ENCODE assay signal across 27 cellular contexts in genomic region chr3:113684271-113684819, GRCh38. TPM values are rescaled to one million over a fixed set of nuclear protein-coding genes. Genes with fewer than 3 reads are reported as not detected.
DNase-seq lines count a peak whose midpoint lies in the region; ATAC-seq, FAIRE-seq and TF ChIP-seq lines count a peak whose summit lies in the region.
"Had no signal": no experiment of that assay in that cellular context is flagged by ENCODE, and none has a peak within 500 bp of the region (broad histone marks: within the 10 kb centered on the region; RNA-seq: fewer than 3 reads in every experiment).

No MANE protein-coding gene starts in this region.

- no peak overlapping the region for H2AFZ ChIP-seq in K562 (ENCODE audit: low read depth, low read length)
- H2AFZ ChIP-seq: GM23338 had no signal

- no peaks in the 10 kb centered on the region for H4K20me1 ChIP-seq in K562 (replicated peaks; ENCODE audit: control insufficient read depth, insufficient read depth, low read length)

- no peaks in the 10 kb centered on the region for H3K27me3 ChIP-seq in K562 (ENCODE audit: control insufficient read depth in 2 of 2, insufficient read depth in 2 of 2, low read length in 2 of 2)
- H3K27me3 ChIP-seq: SJCRH30 had no signal

- intact Hi-C loops in K562 (cut with micrococcal nuclease) = no loop called here
- intact Hi-C loops in Right ventricle myocardium superior (cut with DNase I) = no loop called here

- H3K4me2 ChIP-seq in K562 (ENCODE audit: insufficient read depth, low read length) = no peak overlapping the region
- H3K4me2 ChIP-seq: A549, GM23338 had no signal

- ATAC-seq in activated naive CD8-positive, alpha-beta T cell treated with anti-CD3 and anti-CD28 coated beads, Interleukin-2, amount 50 U/mL, for 24 hours = no peak
- ATAC-seq in K562 (no peak), Right ventricle myocardium superior (ENCODE audit: poor library complexity) (no peak), GM21737 (IDR thresholded peaks at IDR 0.05; ENCODE audit: unreplicated experiment) (no peak)
- ATAC-seq: A549 had no signal

- no peak overlapping the region for H3K4me3 ChIP-seq in K562
- H3K4me3 ChIP-seq: A549, GM23338, HAP-1, SJCRH30 had no signal

- FAIRE-seq in K562 (lab: Jason Lieb, UNC) = no peak
- FAIRE-seq: A549, GM12891, HTR-8/SVneo had no signal

- TF ChIP-seq EP300 in K562 (IDR thresholded peaks at IDR 0.05; ENCODE audit: low read length) = no peak

- no peak for DNase-seq in activated naive CD8-positive, alpha-beta T cell treated with anti-CD3 and anti-CD28 coated beads, Interleukin-2, amount 50 U/mL, for 24 hours
- DNase-seq in activated naive CD8-positive, alpha-beta T cell treated with anti-CD3 and anti-CD28 coated beads for 36 hours = no peak
- peak; percentile 46 for DNase-seq in KBM-7
- peak; percentile 45 for DNase-seq in NOMO-1 treated with dmso at 0.1 percent for 144 hours (lab: John Stamatoyannopoulos, UW; ENCODE audit: unreplicated experiment)
- no peak for DNase-seq in K562 (ENCODE audit: extremely low read depth in 1 of 4, low spot score in 3 of 4)
- no peak for DNase-seq in Right ventricle myocardium superior
- DNase-seq in NCI-H2029 (lab: John Stamatoyannopoulos, UW) = no peak
- DNase-seq: Caco-2; CD4-positive, alpha-beta memory T cell; DMS 273 treated with DMSO at 0.1 percent for 48 hours; DMS79 treated with DMSO at 0.1 percent for 48 hours; IMR-90; Karpas-422; NCI-H1092 treated with DMSO at 0.1 percent for 48 hours; NCI-H1436 treated with DMSO at 0.1 percent for 48 hours; NCI-H1930; NCI-H345; NCI-H526; SJCRH30; T-helper 2 cell had no signal

- H3K4me3 Mint-ChIP-seq in activated naive CD8-positive, alpha-beta T cell treated with anti-CD3 and anti-CD28 coated beads, Interleukin-2, amount 50 U/mL, for 24 hours = no peak overlapping the region
- no peak overlapping the region for H3K4me3 Mint-ChIP-seq in activated naive CD8-positive, alpha-beta T cell treated with anti-CD3 and anti-CD28 coated beads for 36 hours
- H3K4me3 Mint-ChIP-seq: CD4-positive, alpha-beta memory T cell; GM23338 had no signal

- in situ Hi-C loops in KBM-7 (cut with MboI; ENCODE audit: low pct_unique_long_range_greater_than_20kb, low sequenced_read_pairs) = no loop called here
- in situ Hi-C loops in K562 (cut with MboI) = no loop called here

- H3K36me3 ChIP-seq in K562 (ENCODE audit: control insufficient read depth, insufficient read depth, low read length) = no peaks in the 10 kb centered on the region
- H3K36me3 ChIP-seq: HAP-1 had no signal

- no peak for TF ChIP-seq RAD21 in K562 (CRISPR knock-in tag; conservative IDR thresholded peaks at IDR 0.05 in 1 of 2, IDR thresholded peaks at IDR 0.05 in 1 of 2)

- WGBS in K562 (ENCODE audit: insufficient coverage, low coverage, missing lambda C conversion rate) = 47% methylated on average over 3 of the region's 3 CpGs

- H3K36me3 Mint-ChIP-seq in activated naive CD8-positive, alpha-beta T cell treated with anti-CD3 and anti-CD28 coated beads, Interleukin-2, amount 50 U/mL, for 24 hours (ENCODE audit: low read depth) = peaks cover 30% of the 10 kb centered on the region
- peaks cover 27% of the 10 kb centered on the region for H3K36me3 Mint-ChIP-seq in activated naive CD8-positive, alpha-beta T cell treated with anti-CD3 and anti-CD28 coated beads for 36 hours

- H3K9me3 ChIP-seq in K562 (replicated peaks; ENCODE audit: control insufficient read depth, insufficient read depth, low read depth, low read length) = 0 out of 2 replicates have a peak, but pooled peaks cover 2% of the 10 kb centered on the region
- H3K9me3 ChIP-seq: A549, HAP-1 had no signal

- H3K27ac Mint-ChIP-seq in activated naive CD8-positive, alpha-beta T cell treated with anti-CD3 and anti-CD28 coated beads, Interleukin-2, amount 50 U/mL, for 24 hours = peak overlapping the region; percentile 23
- H3K27ac Mint-ChIP-seq in activated naive CD8-positive, alpha-beta T cell treated with anti-CD3 and anti-CD28 coated beads for 36 hours = no peak overlapping the region
- H3K27ac Mint-ChIP-seq: GM23338 had no signal

- BruUV-seq in K562 (replicated peaks; lab: Mats Ljungman, UMichigan) = no TSS peak

- no peaks in the 10 kb centered on the region for H3K79me2 ChIP-seq in K562 (ENCODE audit: control insufficient read depth, insufficient read depth, low read length)

- CTCF ChIA-PET in K562 (lab: Yijun Ruan, JAX; ENCODE audit: low intra/inter-chr PET ratio) = interaction anchor here (0.6 kb wide), 1 partner anchor 190 kb away, joined by 4 read pairs; no protein-coding TSS in a partner anchor

- H3K4me1 Mint-ChIP-seq in activated naive CD8-positive, alpha-beta T cell treated with anti-CD3 and anti-CD28 coated beads, Interleukin-2, amount 50 U/mL, for 24 hours = no peaks in the 10 kb centered on the region
- H3K4me1 Mint-ChIP-seq in activated naive CD8-positive, alpha-beta T cell treated with anti-CD3 and anti-CD28 coated beads for 36 hours = no peaks in the 10 kb centered on the region

- H3K9me3 Mint-ChIP-seq in activated naive CD8-positive, alpha-beta T cell treated with anti-CD3 and anti-CD28 coated beads, Interleukin-2, amount 50 U/mL, for 24 hours = peaks cover 13% of the 10 kb centered on the region
- peaks cover 12% of the 10 kb centered on the region for H3K9me3 Mint-ChIP-seq in activated naive CD8-positive, alpha-beta T cell treated with anti-CD3 and anti-CD28 coated beads for 36 hours

- POLR2A ChIA-PET in K562 (lab: Yijun Ruan, JAX) = no interaction called here

- H3K9me1 ChIP-seq in K562 (ENCODE audit: control insufficient read depth, insufficient read depth, low read length) = no peaks in the 10 kb centered on the region

- H3K9ac ChIP-seq in K562 (ENCODE audit: insufficient read depth in 1 of 2, low read depth in 2 of 2, low read length in 2 of 2) = no peak overlapping the region

- H3K27me3 Mint-ChIP-seq in activated naive CD8-positive, alpha-beta T cell treated with anti-CD3 and anti-CD28 coated beads, Interleukin-2, amount 50 U/mL, for 24 hours = no peaks in the 10 kb centered on the region
- H3K27me3 Mint-ChIP-seq in activated naive CD8-positive, alpha-beta T cell treated with anti-CD3 and anti-CD28 coated beads for 36 hours = no peaks in the 10 kb centered on the region
- H3K27me3 Mint-ChIP-seq: CD4-positive, alpha-beta memory T cell had no signal

- no peak for TF ChIP-seq POLR2A in K562 (conservative IDR thresholded peaks at IDR 0.05)

- no peaks in the 10 kb centered on the region for H3K4me1 ChIP-seq in K562 (replicated peaks in 1 of 2; ENCODE audit: control insufficient read depth in 2 of 2, insufficient read depth in 2 of 2, low read length in 2 of 2)
- H3K4me1 ChIP-seq: SJCRH30 had no signal

- no peak overlapping the region for H3K27ac ChIP-seq in K562 (ENCODE audit: extremely low read depth, low read depth, low read length)
- H3K27ac ChIP-seq: A549, RWPE1, SJCRH30 had no signal

- no peak for TF ChIP-seq CTCF in K562 (IDR thresholded peaks at IDR 0.05 in 2 of 3, conservative IDR thresholded peaks at IDR 0.05 in 1 of 3; ENCODE audit: insufficient read depth in 2 of 3, low read depth in 1 of 3, low read length in 3 of 3)

TF ChIP-seq in K562, 482 proteins besides CTCF, POLR2A, EP300 and RAD21 (continues in another document):
- peak; percentile 35 for TF ChIP-seq ZNF280A (IDR thresholded peaks at IDR 0.05; ENCODE audit: low read depth, partially characterized antibody)
- no peak for TF ChIP-seq HMGXB4 (CRISPR knock-in tag; IDR thresholded peaks at IDR 0.05)
- peak; percentile 46; the same call in 1 of the 2 replicates for TF ChIP-seq TRIM28 (IDR thresholded peaks at IDR 0.05)

RNA-seq across cellular contexts. Expression of gene USF3, which starts 12.1 kb away (rescaled TPM):
- total RNA-seq in activated naive CD8-positive, alpha-beta T cell treated with anti-CD3 and anti-CD28 coated beads for 36 hours = 10 to 100 TPM; 13.5 to 13.6 TPM
- 2.4 and 8.4 TPM in 2 replicates for total RNA-seq in K562 (2011; cell fraction: chromatin; rRNA removed; ENCODE audit: low replicate concordance)
- 1.5 and 2.6 TPM in 2 replicates for total RNA-seq in K562 (2011; cell fraction: nucleolus; rRNA removed)
- total RNA-seq in K562 (2011; cell fraction: nucleoplasm; rRNA removed) = 2.9 and 5.5 TPM in 2 replicates
- total RNA-seq in K562 (2014; rRNA removed) (2.3 and 2.4 TPM in 2 replicates), K562 (2014; rRNA removed; fragmentation: Illumina TruSeq; extraction: Trizol) (3.1 and 3.7 TPM in 2 replicates), K562 (2015; rRNA removed; fragmentation: Illumina TruSeq; extraction: Trizol) (4.4 and 4.7 TPM in 2 replicates), K562 (2021) (3.9 and 4.4 TPM in 2 replicates), Right ventricle myocardium superior (12.7 TPM)
- polyA plus RNA-seq in K562 (2011; rRNA removed) (4.9 and 6.9 TPM in 2 replicates), K562 (2014; fragmentation: Illumina TruSeq; extraction: Trizol) (2.9 and 3.1 TPM in 2 replicates), K562 (2014; fragmentation: Nextera tagmentation; extraction: Ambion mirVana) (1 to 10 TPM; 1.4 to 1.7 TPM), K562 (2014; rRNA removed) (2.1 and 3.1 TPM in 2 replicates)
- 3.2 and 4.0 TPM in 2 replicates for polyA plus RNA-seq in K562 (2011; cell fraction: cytosol; rRNA removed)
- polyA plus RNA-seq in K562 (2011; cell fraction: nucleus; rRNA removed) = 2.8 and 2.9 TPM in 2 replicates
- 1.4 and 1.6 TPM in 2 replicates for polyA plus RNA-seq in K562 (2012)
- polyA minus RNA-seq in K562 (2011; rRNA and poly(A)+ RNA removed) = 14.1 and 15.5 TPM in 2 replicates
- polyA minus RNA-seq in K562 (2011; cell fraction: cytosol; rRNA and poly(A)+ RNA removed) = 4.2 and 5.3 TPM in 2 replicates
- 2.8 and 4.8 TPM in 2 replicates for polyA minus RNA-seq in K562 (2011; cell fraction: nucleus; rRNA and poly(A)+ RNA removed)

Comparison
In these comparisons a context has a peak if more than half of its experiments do, and no peak if none do; other contexts are left out.
1. DNase-seq: peak in KBM-7 (single experiment) and NOMO-1 treated with dmso at 0.1 percent for 144 hours (single experiment); none in activated naive CD8-positive, alpha-beta T cell treated with anti-CD3 and anti-CD28 coated beads, Interleukin-2, amount 50 U/mL, for 24 hours (single experiment), activated naive CD8-positive, alpha-beta T cell treated with anti-CD3 and anti-CD28 coated beads for 36 hours (single experiment), K562 (0 of 4), Right ventricle myocardium superior (single experiment) and NCI-H2029 (single experiment).